In genomic region chr11:121439759-121440158, GRCh38 we compare ENCODE assay signal across 23 cellular contexts. TPM values are rescaled to one million over a fixed set of nuclear protein-coding genes. Genes with fewer than 3 reads are reported as not detected.
DNase-seq lines count a peak whose midpoint lies in the region; ATAC-seq, FAIRE-seq and TF ChIP-seq lines count a peak whose summit lies in the region.
"Had no signal": no experiment of that assay in that cellular context is flagged by ENCODE, and none has a peak within 500 bp of the region (broad histone marks: within the 10 kb centered on the region; RNA-seq: fewer than 3 reads in every experiment).

No MANE protein-coding gene starts in this region.

- peak; percentile 74 for ATAC-seq in HCT116
- no peak for ATAC-seq in thoracic aorta (ENCODE audit: insufficient number of reproducible peaks, low FRiP score, low read depth)
- ATAC-seq: GM23338 had no signal

- CTCF ChIA-PET in HCT116 (lab: Charles Lee), result no interaction called here

- H2AFZ ChIP-seq in HCT116 (ENCODE audit: low read depth, low read length, poor library complexity, severe bottlenecking), result no peak overlapping the region
- H2AFZ ChIP-seq: GM23338 had no signal

- intact Hi-C loops in HCT116 (cut with micrococcal nuclease), result no loop called here
- intact Hi-C loops in ascending aorta (cut with DNase I), result no loop called here
- intact Hi-C loops in posterior cingulate gyrus (cut with DNase I), result no loop called here

- FAIRE-seq in GM12892 (lab: Jason Lieb, UNC), result peak; percentile 79
- FAIRE-seq: A204.1, D721Med, G401.6, GM12891, GM18507, H54, HTR-8/SVneo had no signal

- no peak for TF ChIP-seq CTCF in HCT116 (IDR thresholded peaks at IDR 0.05 in 2 of 3, conservative IDR thresholded peaks at IDR 0.05 in 1 of 3; ENCODE audit: borderline replicate concordance in 1 of 3, insufficient read depth in 1 of 3, low read depth in 2 of 3, low read length in 2 of 3)
- TF ChIP-seq CTCF in ascending aorta (IDR thresholded peaks at IDR 0.05), result no peak
- TF ChIP-seq CTCF in thoracic aorta (IDR thresholded peaks at IDR 0.05), result no peak

- H3K79me2 ChIP-seq in HCT116 (ENCODE audit: insufficient read depth, low read length), result no peaks in the 10 kb centered on the region

- H3K4me3 ChIP-seq in HCT116 (replicated peaks in 1 of 2; ENCODE audit: low read depth in 1 of 2, low read length in 2 of 2) (no peak overlapping the region), ascending aorta (no peak overlapping the region), thoracic aorta (no peak overlapping the region)
- H3K4me3 ChIP-seq: GM23338 had no signal

- H3K27me3 ChIP-seq in HCT116 (ENCODE audit: insufficient read depth, low read length), result peaks cover 22% of the 10 kb centered on the region; the same call in 1 of the 2 replicates
- no peaks in the 10 kb centered on the region for H3K27me3 ChIP-seq in ascending aorta
- no peaks in the 10 kb centered on the region for H3K27me3 ChIP-seq in thoracic aorta (replicated peaks; ENCODE audit: insufficient read depth)
- H3K27me3 ChIP-seq: BE2C had no signal

- H3K4me1 ChIP-seq in HCT116 (ENCODE audit: control insufficient read depth in 1 of 2, insufficient read depth in 2 of 2, low read length in 2 of 2) (no peaks in the 10 kb centered on the region), ascending aorta (peaks cover 4 to 9% of the 10 kb centered on the region in 2 donors), thoracic aorta (ENCODE audit: control insufficient read depth in 1 of 2, low read depth in 2 of 2) (peaks cover 9 to 30% of the 10 kb centered on the region in 2 donors)
- H3K4me1 ChIP-seq: BE2C, Caco-2 had no signal

- H3K9me3 ChIP-seq in HCT116 (ENCODE audit: control insufficient read depth in 1 of 2, insufficient read depth in 1 of 2, low read depth in 1 of 2, low read length in 2 of 2) (no peaks in the 10 kb centered on the region), ascending aorta (no peaks in the 10 kb centered on the region), thoracic aorta (no peaks in the 10 kb centered on the region)
- H3K9me3 ChIP-seq: BE2C, Caco-2 had no signal

- BruUV-seq in HCT116 (replicated peaks; lab: Mats Ljungman, UMichigan), result no TSS peak

- no peaks in the 10 kb centered on the region for H4K20me1 ChIP-seq in HCT116 (ENCODE audit: insufficient read depth)

- H3K4me2 ChIP-seq in HCT116 (ENCODE audit: low read length), result no peak overlapping the region
- H3K4me2 ChIP-seq: GM23338 had no signal

- RAD21 ChIA-PET in HCT116 (lab: Charles Lee; ENCODE audit: low non-redundant PET in 1 of 2, low total read pairs in 2 of 2, uncharacterized antibody in 2 of 2, unreplicated experiment in 2 of 2), result no interaction called here

- no peak overlapping the region for H3K27ac ChIP-seq in HCT116 (ENCODE audit: low read depth, low read length)
- peak overlapping the region; percentile 28 to 53 for H3K27ac ChIP-seq in ascending aorta
- peak overlapping the region; percentile 48 to 49 for H3K27ac ChIP-seq in thoracic aorta

- H3K36me3 ChIP-seq in HCT116 (ENCODE audit: control insufficient read depth in 1 of 2, insufficient read depth in 2 of 2, low read length in 2 of 2), result no peaks in the 10 kb centered on the region
- H3K36me3 ChIP-seq in ascending aorta, result no peaks in the 10 kb centered on the region
- no peaks in the 10 kb centered on the region for H3K36me3 ChIP-seq in thoracic aorta
- H3K36me3 ChIP-seq: BE2C had no signal

- no peak for DNase-seq in GM12892 (ENCODE audit: insufficient read length)
- DNase-seq in HCT116 (ENCODE audit: low read depth, low spot score), result no peak
- no peak for DNase-seq in ascending aorta (ENCODE audit: low spot score in 2 of 2)
- no peak for DNase-seq in thoracic aorta (ENCODE audit: low spot score)
- DNase-seq in central memory CD4-positive, alpha-beta T cell, result no peak
- DNase-seq in T1000 (lab: John Stamatoyannopoulos, UW), result no peak
- no peak for DNase-seq in posterior cingulate gyrus
- DNase-seq: ACHN; BE2C; C1 segment of cervical spinal cord; Caco-2; CD4-positive, CD25-positive, alpha-beta regulatory T cell; HCEC 1CT; HFFc6; IMR-90 had no signal

- no peak for TF ChIP-seq RAD21 in HCT116 (IDR thresholded peaks at IDR 0.05; ENCODE audit: low read depth)

- TF ChIP-seq POLR2A in GM12892 (IDR thresholded peaks at IDR 0.05; ENCODE audit: low read depth, low read length), result no peak
- TF ChIP-seq POLR2A in HCT116 (IDR thresholded peaks at IDR 0.05; ENCODE audit: borderline replicate concordance, extremely low read depth, insufficient read depth, insufficient read length), result no peak

- POLR2A ChIA-PET in HCT116 (lab: Charles Lee), result no interaction called here

- no peaks in the 10 kb centered on the region for H3K9me2 ChIP-seq in HCT116 (ENCODE audit: insufficient read depth)

- H3K9ac ChIP-seq in HCT116 (ENCODE audit: low read length), result no peak overlapping the region

TF ChIP-seq in HCT116, 20 proteins besides CTCF, POLR2A, EP300 and RAD21:
- TF ChIP-seq POLR2AphosphoS5 (IDR thresholded peaks at IDR 0.05; ENCODE audit: low read depth, low read length) (no peak), TCF7L2 (IDR thresholded peaks at IDR 0.05; ENCODE audit: borderline replicate concordance, extremely low read depth, insufficient read depth, insufficient read length) (no peak), EGR1 (IDR thresholded peaks at IDR 0.05; ENCODE audit: low read depth) (no peak), CEBPB (IDR thresholded peaks at IDR 0.05; ENCODE audit: low read depth) (no peak), YY1 (IDR thresholded peaks at IDR 0.05; ENCODE audit: extremely low read depth, insufficient replicate concordance, low read depth, low read length) (no peak), ELF1 (IDR thresholded peaks at IDR 0.05; ENCODE audit: borderline replicate concordance, low read depth) (no peak), CBX3 (IDR thresholded peaks at IDR 0.05; ENCODE audit: low read depth) (no peak), SP1 (IDR thresholded peaks at IDR 0.05; ENCODE audit: low read depth) (no peak), MAX (IDR thresholded peaks at IDR 0.05) (no peak), SIN3A (IDR thresholded peaks at IDR 0.05; ENCODE audit: low read depth) (no peak), FOSL1 (IDR thresholded peaks at IDR 0.05; ENCODE audit: low read depth) (no peak), EZH2phosphoT487 (IDR thresholded peaks at IDR 0.05; ENCODE audit: borderline replicate concordance) (no peak), EZH2 (IDR thresholded peaks at IDR 0.05) (no peak), JUND (IDR thresholded peaks at IDR 0.05) (no peak), ZFX (IDR thresholded peaks at IDR 0.05) (no peak)
- TF ChIP-seq, protein P1, sequence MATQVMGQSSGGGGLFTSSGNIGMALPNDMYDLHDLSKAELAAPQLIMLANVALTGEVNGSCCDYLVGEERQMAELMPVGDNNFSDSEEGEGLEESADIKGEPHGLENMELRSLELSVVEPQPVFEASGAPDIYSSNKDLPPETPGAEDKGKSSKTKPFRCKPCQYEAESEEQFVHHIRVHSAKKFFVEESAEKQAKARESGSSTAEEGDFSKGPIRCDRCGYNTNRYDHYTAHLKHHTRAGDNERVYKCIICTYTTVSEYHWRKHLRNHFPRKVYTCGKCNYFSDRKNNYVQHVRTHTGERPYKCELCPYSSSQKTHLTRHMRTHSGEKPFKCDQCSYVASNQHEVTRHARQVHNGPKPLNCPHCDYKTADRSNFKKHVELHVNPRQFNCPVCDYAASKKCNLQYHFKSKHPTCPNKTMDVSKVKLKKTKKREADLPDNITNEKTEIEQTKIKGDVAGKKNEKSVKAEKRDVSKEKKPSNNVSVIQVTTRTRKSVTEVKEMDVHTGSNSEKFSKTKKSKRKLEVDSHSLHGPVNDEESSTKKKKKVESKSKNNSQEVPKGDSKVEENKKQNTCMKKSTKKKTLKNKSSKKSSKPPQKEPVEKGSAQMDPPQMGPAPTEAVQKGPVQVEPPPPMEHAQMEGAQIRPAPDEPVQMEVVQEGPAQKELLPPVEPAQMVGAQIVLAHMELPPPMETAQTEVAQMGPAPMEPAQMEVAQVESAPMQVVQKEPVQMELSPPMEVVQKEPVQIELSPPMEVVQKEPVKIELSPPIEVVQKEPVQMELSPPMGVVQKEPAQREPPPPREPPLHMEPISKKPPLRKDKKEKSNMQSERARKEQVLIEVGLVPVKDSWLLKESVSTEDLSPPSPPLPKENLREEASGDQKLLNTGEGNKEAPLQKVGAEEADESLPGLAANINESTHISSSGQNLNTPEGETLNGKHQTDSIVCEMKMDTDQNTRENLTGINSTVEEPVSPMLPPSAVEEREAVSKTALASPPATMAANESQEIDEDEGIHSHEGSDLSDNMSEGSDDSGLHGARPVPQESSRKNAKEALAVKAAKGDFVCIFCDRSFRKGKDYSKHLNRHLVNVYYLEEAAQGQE (IDR thresholded peaks at IDR 0.05; ENCODE audit: low read depth), result no peak
- TF ChIP-seq, protein P2, sequence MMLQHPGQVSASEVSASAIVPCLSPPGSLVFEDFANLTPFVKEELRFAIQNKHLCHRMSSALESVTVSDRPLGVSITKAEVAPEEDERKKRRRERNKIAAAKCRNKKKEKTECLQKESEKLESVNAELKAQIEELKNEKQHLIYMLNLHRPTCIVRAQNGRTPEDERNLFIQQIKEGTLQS (IDR thresholded peaks at IDR 0.05), result no peak
- TF ChIP-seq, protein P3, sequence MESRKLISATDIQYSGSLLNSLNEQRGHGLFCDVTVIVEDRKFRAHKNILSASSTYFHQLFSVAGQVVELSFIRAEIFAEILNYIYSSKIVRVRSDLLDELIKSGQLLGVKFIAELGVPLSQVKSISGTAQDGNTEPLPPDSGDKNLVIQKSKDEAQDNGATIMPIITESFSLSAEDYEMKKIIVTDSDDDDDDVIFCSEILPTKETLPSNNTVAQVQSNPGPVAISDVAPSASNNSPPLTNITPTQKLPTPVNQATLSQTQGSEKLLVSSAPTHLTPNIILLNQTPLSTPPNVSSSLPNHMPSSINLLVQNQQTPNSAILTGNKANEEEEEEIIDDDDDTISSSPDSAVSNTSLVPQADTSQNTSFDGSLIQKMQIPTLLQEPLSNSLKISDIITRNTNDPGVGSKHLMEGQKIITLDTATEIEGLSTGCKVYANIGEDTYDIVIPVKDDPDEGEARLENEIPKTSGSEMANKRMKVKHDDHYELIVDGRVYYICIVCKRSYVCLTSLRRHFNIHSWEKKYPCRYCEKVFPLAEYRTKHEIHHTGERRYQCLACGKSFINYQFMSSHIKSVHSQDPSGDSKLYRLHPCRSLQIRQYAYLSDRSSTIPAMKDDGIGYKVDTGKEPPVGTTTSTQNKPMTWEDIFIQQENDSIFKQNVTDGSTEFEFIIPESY (IDR thresholded peaks at IDR 0.05; ENCODE audit: extremely low read depth, insufficient replicate concordance, low read length), result no peak

RNA-seq across cellular contexts. Expression of gene SORL1, which starts 12.4 kb away (rescaled TPM):
- 61.4 TPM for polyA plus RNA-seq in GM12892 (2012; ENCODE audit: missing spikeins)
- total RNA-seq in HCT116 (2021; ENCODE audit: unreplicated experiment), result 17.4 TPM
- polyA plus RNA-seq in HCT116 (2012), result 9.2 and 9.5 TPM in 2 replicates
- total RNA-seq in ascending aorta, result 10.5 TPM
- 10 to 100 TPM; 26.9 to 33.0 TPM for total RNA-seq in thoracic aorta
